26 cellular contexts compared by ENCODE assay signal in genomic region chr6:110545081-110545872, GRCh38.
DNase-seq lines count a peak whose midpoint lies in the region; ATAC-seq and TF ChIP-seq lines count a peak whose summit lies in the region.
"Had no signal": no experiment of that assay in that cellular context is flagged by ENCODE, and none has a peak within 500 bp of the region (broad histone marks: within the 10 kb centered on the region; RNA-seq: fewer than 3 reads in every experiment).

No MANE protein-coding gene starts in this region.

- TF ChIP-seq CTCF in HEK293 (tag by site-specific recombination; IDR thresholded peaks at IDR 0.05) (no peak), adrenal gland (IDR thresholded peaks at IDR 0.05) (no peak), WTC11 (IDR thresholded peaks at IDR 0.05) (no peak)

- CTCF ChIA-PET in HEK293 (lab: Yijun Ruan, JAX) (interaction anchor here (0.6 to 1.0 kb wide), 2 partner anchors 17 to 415 kb away, joined by 3 to 5 read pairs; no protein-coding TSS in a partner anchor), WTC11 (lab: Charles Lee) (no interaction called here)

- no peaks in the 10 kb centered on the region for H4K20me1 ChIP-seq in BLaER1

- H3K27me3 ChIP-seq in BLaER1 (no peaks in the 10 kb centered on the region), adrenal gland (no peaks in the 10 kb centered on the region)
- H3K27me3 ChIP-seq: Peyer's patch, SJCRH30, transverse colon had no signal

- peak overlapping the region; percentile 55; the same call in 1 of the 2 replicates for H3K4me2 ChIP-seq in BLaER1
- H3K4me2 ChIP-seq: smooth muscle cell had no signal

- H3K4me3 Mint-ChIP-seq in T-helper 17 cell (no peak overlapping the region), WTC11 (no peak overlapping the region)
- peak overlapping the region; percentile 74 to 80 for H3K4me3 Mint-ChIP-seq in effector memory CD8-positive, alpha-beta T cell

- no peak for TF ChIP-seq POLR2A in adrenal gland (IDR thresholded peaks at IDR 0.05)

- H3K9ac ChIP-seq in BLaER1: no peak overlapping the region

- POLR2A ChIA-PET in HEK293 (lab: Yijun Ruan, JAX) (no interaction called here), WTC11 (lab: Charles Lee) (no interaction called here)

- 83 to 87% (median 85%) methylated on average over 9 to 11 of the region's 11 CpGs for WGBS in adrenal gland, 4 donors

- H3K27ac ChIP-seq in BLaER1 (no peak overlapping the region), HEK293 (ENCODE audit: extremely low read depth, low read depth, low read length) (no peak overlapping the region), adrenal gland (no peak overlapping the region)
- H3K27ac ChIP-seq: esophagus squamous epithelium, gastroesophageal sphincter, Peyer's patch, SJCRH30, transverse colon had no signal

- no peaks in the 10 kb centered on the region for H3K36me3 ChIP-seq in BLaER1
- no peaks in the 10 kb centered on the region for H3K36me3 ChIP-seq in HEK293 (ENCODE audit: control insufficient read depth in 2 of 2, insufficient read depth in 1 of 2, low read length in 2 of 2)
- no peaks in the 10 kb centered on the region for H3K36me3 ChIP-seq in adrenal gland (replicated peaks in 1 of 2)
- H3K36me3 ChIP-seq: esophagus squamous epithelium, gastroesophageal sphincter, Peyer's patch, SJCRH30, transverse colon had no signal

- ATAC-seq in T-helper 17 cell: no peak
- no peak for ATAC-seq in effector memory CD8-positive, alpha-beta T cell (replicated peaks)
- no peak for ATAC-seq in WTC11
- ATAC-seq: activated CD4-positive, CD25-positive, alpha-beta regulatory T cell treated with anti-CD3 and anti-CD28 coated beads, Interleukin-2, amount 50 U/mL, for 24 hours; activated naive CD4-positive, alpha-beta T cell treated with anti-CD3 and anti-CD28 coated beads, Interleukin-2, amount 50 U/mL, for 72 hours; gastroesophageal sphincter; stimulated activated naive CD8-positive, alpha-beta T cell treated with anti-CD3 and anti-CD28 coated beads, Interleukin-15, Interleukin-2, amounts not matched to agents 100 U/mL and 50 U/mL, for 24 hours had no signal

- DNase-seq in T-helper 17 cell (no peak), DMS114 treated with DMSO at 0.1 percent for 48 hours (lab: John Stamatoyannopoulos, UW; ENCODE audit: unreplicated experiment) (no peak), adrenal gland (no peak), WTC11 (ENCODE audit: low spot score) (no peak)
- DNase-seq in effector memory CD8-positive, alpha-beta T cell: no peak
- DNase-seq in stimulated activated CD4-positive, alpha-beta T cell treated with anti-CD3 and anti-CD28 coated beads, Interleukin-2, amount 100 ng/mL, for 24 hours: no peak
- DNase-seq: CD4-positive, CD25-positive, alpha-beta regulatory T cell; DMS79 treated with DMSO at 0.1 percent for 48 hours; effector memory CD4-positive, alpha-beta T cell; esophagus squamous epithelium; NCI-H1417 treated with DMSO at 0.1 percent for 48 hours; NCI-H510A; NK-92 treated with Interleukin-12 subunit alpha and Interleukin-12 subunit beta, amount 100 ng/mL, for 24 hours; Peyer's patch; SJCRH30; stimulated activated CD4-positive, alpha-beta T cell treated with anti-CD3 and anti-CD28 coated beads, Interleukin-2, amount 100 ng/mL, for 48 hours; stimulated activated naive CD8-positive, alpha-beta T cell treated with anti-CD3 and anti-CD28 coated beads, Interleukin-15, Interleukin-2, amounts not matched to agents 100 U/mL and 50 U/mL, for 24 hours; T-helper 9 cell; transverse colon had no signal

- H3K4me1 Mint-ChIP-seq in T-helper 17 cell: peaks cover 9% of the 10 kb centered on the region
- H3K4me1 Mint-ChIP-seq in effector memory CD8-positive, alpha-beta T cell (ENCODE audit: low read depth in 2 of 2): peaks cover 14 to 15% of the 10 kb centered on the region in 2 donors
- peaks cover 7% of the 10 kb centered on the region for H3K4me1 Mint-ChIP-seq in WTC11

- H3K27ac Mint-ChIP-seq in T-helper 17 cell: peak overlapping the region; percentile 86
- H3K27ac Mint-ChIP-seq in effector memory CD8-positive, alpha-beta T cell: peak overlapping the region; percentile 80 to 82
- H3K27ac Mint-ChIP-seq in WTC11: no peak overlapping the region
- H3K27ac Mint-ChIP-seq: activated naive CD4-positive, alpha-beta T cell treated with anti-CD3 and anti-CD28 coated beads, Interleukin-2, amount 50 U/mL, for 72 hours had no signal

- H3K9me3 Mint-ChIP-seq in effector memory CD8-positive, alpha-beta T cell: no peaks in the 10 kb centered on the region
- peaks cover 28% of the 10 kb centered on the region for H3K9me3 Mint-ChIP-seq in WTC11

- peaks cover 4% of the 10 kb centered on the region for H3K36me3 Mint-ChIP-seq in T-helper 17 cell (ENCODE audit: low read depth)
- H3K36me3 Mint-ChIP-seq in effector memory CD8-positive, alpha-beta T cell (ENCODE audit: insufficient read depth): no peaks in the 10 kb centered on the region
- peaks cover 13% of the 10 kb centered on the region for H3K36me3 Mint-ChIP-seq in WTC11
- H3K36me3 Mint-ChIP-seq: activated naive CD4-positive, alpha-beta T cell treated with anti-CD3 and anti-CD28 coated beads, Interleukin-2, amount 50 U/mL, for 72 hours had no signal

- H3K4me3 ChIP-seq in BLaER1 (no peak overlapping the region), HEK293 (ENCODE audit: low read depth, low read length) (no peak overlapping the region), adrenal gland (no peak overlapping the region)
- H3K4me3 ChIP-seq: esophagus squamous epithelium, gastroesophageal sphincter, lung, SJCRH30, smooth muscle cell, transverse colon had no signal

- intact Hi-C loops in adrenal gland (cut with DNase I): no loop called here

- H3K9me3 ChIP-seq in BLaER1 (peaks cover 9% of the 10 kb centered on the region), HEK293 (ENCODE audit: control insufficient read depth, insufficient read depth, low read depth, low read length) (no peaks in the 10 kb centered on the region), T-helper 17 cell (ENCODE audit: control insufficient read depth, low read length, poor library complexity, severe bottlenecking) (no peaks in the 10 kb centered on the region), adrenal gland (replicated peaks in 1 of 3) (no peaks in the 10 kb centered on the region)
- H3K9me3 ChIP-seq: Peyer's patch, SJCRH30, transverse colon had no signal

- H3K27me3 Mint-ChIP-seq in T-helper 17 cell: no peaks in the 10 kb centered on the region
- H3K27me3 Mint-ChIP-seq in effector memory CD8-positive, alpha-beta T cell: peaks cover 17 to 18% of the 10 kb centered on the region in 2 donors
- H3K27me3 Mint-ChIP-seq in WTC11 (ENCODE audit: low read depth): no peaks in the 10 kb centered on the region; the same call in 1 of the 2 replicates

- H3K4me1 ChIP-seq in BLaER1 (peaks cover 11% of the 10 kb centered on the region), HEK293 (ENCODE audit: control insufficient read depth, insufficient read depth, low read length) (no peaks in the 10 kb centered on the region), adrenal gland (replicated peaks in 1 of 2) (no peaks in the 10 kb centered on the region)
- H3K4me1 ChIP-seq: gastroesophageal sphincter, Peyer's patch, transverse colon had no signal

TF ChIP-seq in HEK293, 187 proteins besides CTCF, POLR2A, EP300 and RAD21 (continues in another document):
- TF ChIP-seq ZNF248 (tag by site-specific recombination; IDR thresholded peaks at IDR 0.05): no peak
- no peak for TF ChIP-seq ZNF660 (tag by site-specific recombination; IDR thresholded peaks at IDR 0.05)
- no peak for TF ChIP-seq GLI2 (tag by site-specific recombination; IDR thresholded peaks at IDR 0.05; ENCODE audit: borderline replicate concordance, low read depth)
- TF ChIP-seq ZNF530 (tag by site-specific recombination; IDR thresholded peaks at IDR 0.05; ENCODE audit: low read depth): no peak
- peak; percentile 69 for TF ChIP-seq SETDB1 (IDR thresholded peaks at IDR 0.05; ENCODE audit: insufficient read length, low read length)
- no peak for TF ChIP-seq ZNF157 (tag by site-specific recombination; IDR thresholded peaks at IDR 0.05)
- TF ChIP-seq ZNF670 (tag by site-specific recombination; IDR thresholded peaks at IDR 0.05; ENCODE audit: low read depth): no peak
- 0 out of 2 replicates have a peak, but pooled peaks have one; percentile 27 for TF ChIP-seq TRIM28 (IDR thresholded peaks at IDR 0.05; ENCODE audit: borderline replicate concordance, low read length)

TF ChIP-seq in WTC11, 78 proteins besides CTCF, POLR2A, EP300 and RAD21 (continues in another document):
- TF ChIP-seq E2F1 (CRISPR knock-in tag; IDR thresholded peaks at IDR 0.05) (no peak), FOXK1 (CRISPR knock-in tag; IDR thresholded peaks at IDR 0.05) (no peak), ZNF219 (CRISPR knock-in tag; IDR thresholded peaks at IDR 0.05; ENCODE audit: borderline replicate concordance) (no peak), ELF4 (CRISPR knock-in tag; IDR thresholded peaks at IDR 0.05; ENCODE audit: low read depth) (no peak), HMGXB4 (CRISPR knock-in tag; IDR thresholded peaks at IDR 0.05) (no peak), OVOL2 (CRISPR knock-in tag; IDR thresholded peaks at IDR 0.05; ENCODE audit: borderline replicate concordance) (no peak), ZNF317 (CRISPR knock-in tag; IDR thresholded peaks at IDR 0.05; ENCODE audit: borderline replicate concordance, low read depth) (no peak), RORB (CRISPR knock-in tag; IDR thresholded peaks at IDR 0.05) (no peak)

Comparison
In these comparisons a context has a peak if more than half of its experiments do, and no peak if none do; other contexts are left out.
1. H3K4me3 Mint-ChIP-seq: peak in effector memory CD8-positive, alpha-beta T cell (2 of 2); none in T-helper 17 cell (single experiment) and WTC11 (single experiment).